ENCODE assay signal across 7 cellular contexts in the genomic region with DNA sequence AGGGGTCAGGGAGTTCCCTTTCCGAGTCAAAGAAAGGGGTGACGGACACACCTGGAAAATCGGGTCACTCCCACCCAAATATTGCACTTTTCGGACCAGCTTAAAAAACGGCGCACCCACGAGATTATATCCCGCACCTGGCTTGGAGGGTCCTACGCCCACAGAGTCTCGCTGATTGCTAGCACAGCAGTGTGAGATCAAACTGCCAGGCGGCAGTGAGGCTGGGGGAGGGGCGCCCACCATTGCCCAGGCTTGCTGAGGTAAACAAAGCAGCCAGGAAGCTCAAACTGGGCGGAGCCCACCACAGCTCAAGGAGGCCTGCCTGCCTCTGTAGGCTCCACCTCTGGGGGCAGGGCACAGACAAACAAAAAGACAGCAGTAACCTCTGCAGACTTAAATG.
A peak's percentile ranks its signal among the peaks of the same experiment; 100 is the strongest.
DNase-seq lines count a peak whose midpoint lies in the region; ATAC-seq and TF ChIP-seq lines count a peak whose summit lies in the region.
"Not testable (repeated sequence)": the region's sequence is repeated elsewhere in the genome, so short reads cannot be mapped to it uniquely, and the experiment has no call there.

No MANE protein-coding gene starts in this region.

- H3K4me1 ChIP-seq in CD8-positive, alpha-beta T cell (ENCODE audit: insufficient read depth, low read length); H9 (ENCODE audit: insufficient read depth, low read length); naive thymus-derived CD4-positive, alpha-beta T cell (ENCODE audit: control insufficient read depth in 2 of 2, insufficient read depth in 2 of 2, low read length in 2 of 2): not testable (repeated sequence)

- H2BK20ac ChIP-seq in H9 (ENCODE audit: low read depth, low read length, poor library complexity, severe bottlenecking) = not testable (repeated sequence)

- H3K36me3 ChIP-seq in CD8-positive, alpha-beta T cell (ENCODE audit: insufficient read depth, low read length); naive thymus-derived CD4-positive, alpha-beta T cell (ENCODE audit: control insufficient read depth in 2 of 3, insufficient read depth in 3 of 3, low read length in 3 of 3): not testable (repeated sequence)

- not testable (repeated sequence) for H3K18ac ChIP-seq in H9 (ENCODE audit: insufficient read length, low read depth, low read length)

- not testable (repeated sequence) for H3K14ac ChIP-seq in H9 (ENCODE audit: insufficient read depth, low read length)

- H3K36me3 Mint-ChIP-seq in CD8-positive, alpha-beta T cell; H9 (ENCODE audit: insufficient read depth in 1 of 3, low read depth in 3 of 3); activated CD4-positive, alpha-beta T cell treated with anti-CD3 and anti-CD28 coated beads, Interleukin-2, amount 10 ng/mL, durations not matched to agents 24 days and 14 days (ENCODE audit: low read depth); activated CD8-positive, alpha-beta T cell treated with anti-CD3 and anti-CD28 coated beads, Interleukin-2, amount 10 ng/mL, durations not matched to agents 7 days and 5 days (ENCODE audit: low read depth); activated naive CD4-positive, alpha-beta T cell treated with anti-CD3 and anti-CD28 coated beads, Interleukin-2, amount 10 ng/mL, durations not matched to agents 7 days and 5 days; naive thymus-derived CD4-positive, alpha-beta T cell: not testable (repeated sequence)

- H3K56ac ChIP-seq in H9 (ENCODE audit: insufficient read length, low read depth, low read length) = not testable (repeated sequence)

- H3K79me2 ChIP-seq in H9 (ENCODE audit: insufficient read depth, low read length) = not testable (repeated sequence)

- not testable (repeated sequence) for H3K27ac ChIP-seq in CD8-positive, alpha-beta T cell (ENCODE audit: low read depth, low read length); H9 (ENCODE audit: insufficient read length, low read depth, low read length); naive thymus-derived CD4-positive, alpha-beta T cell (ENCODE audit: low read depth, low read length)

- not testable (repeated sequence) for H2BK120ac ChIP-seq in H9 (ENCODE audit: low read depth, low read length, poor library complexity, severe bottlenecking)

- POLR2A ChIA-PET in CD8-positive, alpha-beta T cell (lab: Charles Lee) = interaction anchor here (0.6 kb wide), 1 partner anchor 853 kb away, joined by 4 read pairs; no protein-coding TSS in a partner anchor
- POLR2A ChIA-PET in activated CD8-positive, alpha-beta T cell treated with anti-CD3 and anti-CD28 coated beads, Interleukin-2, amount 10 ng/mL, durations not matched to agents 7 days and 5 days (lab: Charles Lee) = not testable (repeated sequence)
- POLR2A ChIA-PET in naive thymus-derived CD4-positive, alpha-beta T cell (lab: Charles Lee) = interaction anchor here (0.6 kb wide), 2 partner anchors 8 to 138 kb away, joined by 6 read pairs; no protein-coding TSS in a partner anchor

- not testable (repeated sequence) for H3K27ac Mint-ChIP-seq in CD8-positive, alpha-beta T cell; activated CD4-positive, alpha-beta T cell treated with anti-CD3 and anti-CD28 coated beads, Interleukin-2, amount 10 ng/mL, durations not matched to agents 24 days and 14 days; activated CD8-positive, alpha-beta T cell treated with anti-CD3 and anti-CD28 coated beads, Interleukin-2, amount 10 ng/mL, durations not matched to agents 7 days and 5 days; activated naive CD4-positive, alpha-beta T cell treated with anti-CD3 and anti-CD28 coated beads, Interleukin-2, amount 10 ng/mL, durations not matched to agents 7 days and 5 days
- H3K27ac Mint-ChIP-seq in H9 = peak overlapping the region in 1 of 3 experiments; percentile 40; a peak in 1 of 7 replicates
- H3K27ac Mint-ChIP-seq in naive thymus-derived CD4-positive, alpha-beta T cell = peak overlapping the region in 3 of 9 donors; percentile 42 to 88 (median 53)

- not testable (repeated sequence) for H3K4me2 ChIP-seq in H9 (ENCODE audit: insufficient read depth, insufficient read length, low read length)

- H3K9ac ChIP-seq in H9 (ENCODE audit: extremely low read depth, insufficient read length, low read length) = not testable (repeated sequence)

- not testable (repeated sequence) for H3K9me3 ChIP-seq in CD8-positive, alpha-beta T cell (ENCODE audit: low read length); H9 (ENCODE audit: control insufficient read depth, low read depth, low read length); naive thymus-derived CD4-positive, alpha-beta T cell (ENCODE audit: control insufficient read depth in 2 of 3, low read length in 3 of 3)

- not testable (repeated sequence) for ATAC-seq in CD8-positive, alpha-beta T cell; activated CD8-positive, alpha-beta T cell treated with anti-CD3 and anti-CD28 coated beads, Interleukin-2, amount 10 ng/mL, durations not matched to agents 7 days and 5 days; naive thymus-derived CD4-positive, alpha-beta T cell

- peaks cover 11% of the 10 kb centered on the region for H3K4me1 Mint-ChIP-seq in CD8-positive, alpha-beta T cell (ENCODE audit: low read depth)
- not testable (repeated sequence) for H3K4me1 Mint-ChIP-seq in H9; activated CD4-positive, alpha-beta T cell treated with anti-CD3 and anti-CD28 coated beads, Interleukin-2, amount 10 ng/mL, durations not matched to agents 24 days and 14 days; activated CD8-positive, alpha-beta T cell treated with anti-CD3 and anti-CD28 coated beads, Interleukin-2, amount 10 ng/mL, durations not matched to agents 7 days and 5 days (ENCODE audit: low read depth); activated naive CD4-positive, alpha-beta T cell treated with anti-CD3 and anti-CD28 coated beads, Interleukin-2, amount 10 ng/mL, durations not matched to agents 7 days and 5 days
- H3K4me1 Mint-ChIP-seq in naive thymus-derived CD4-positive, alpha-beta T cell = peaks cover 0 to 17% (median 10%) of the 10 kb centered on the region in 7 donors

- H2AFZ ChIP-seq in H9 (ENCODE audit: low read length) = not testable (repeated sequence)

- H3K23ac ChIP-seq in H9 (ENCODE audit: insufficient read length, low read depth, low read length) = not testable (repeated sequence)

- H2AK5ac ChIP-seq in H9 (ENCODE audit: insufficient read length, low read length) = not testable (repeated sequence)

- H3T11ph ChIP-seq in H9 (ENCODE audit: low read length) = not testable (repeated sequence)

- H3K23me2 ChIP-seq in H9 (ENCODE audit: insufficient read length, low read depth, low read length, poor library complexity, severe bottlenecking) = not testable (repeated sequence)

- H3K4me3 ChIP-seq in CD8-positive, alpha-beta T cell (ENCODE audit: low read depth, low read length); naive thymus-derived CD4-positive, alpha-beta T cell (ENCODE audit: low read length): not testable (repeated sequence)

- DNase-seq in CD8-positive, alpha-beta T cell = peak; percentile 5 to 76 (median 13)
- peak; percentile 54 for DNase-seq in H9
- peak; percentile 2 for DNase-seq in T follicular helper cell (ENCODE audit: low read depth)
- peak; percentile 55 for DNase-seq in activated CD4-positive, alpha-beta T cell treated with anti-CD3 and anti-CD28 coated beads, Interleukin-2, amount 10 ng/mL, durations not matched to agents 24 days and 14 days
- DNase-seq in activated CD8-positive, alpha-beta T cell treated with anti-CD3 and anti-CD28 coated beads, Interleukin-2, amount 10 ng/mL, durations not matched to agents 7 days and 5 days = peak; percentile 33
- peak; percentile 59 for DNase-seq in activated naive CD4-positive, alpha-beta T cell treated with anti-CD3 and anti-CD28 coated beads, Interleukin-2, amount 10 ng/mL, durations not matched to agents 7 days and 5 days
- DNase-seq in naive thymus-derived CD4-positive, alpha-beta T cell = peak in 7 of 9 donors; percentile 26 to 65 (median 47)

- H3K4me3 Mint-ChIP-seq in CD8-positive, alpha-beta T cell; H9; activated CD4-positive, alpha-beta T cell treated with anti-CD3 and anti-CD28 coated beads, Interleukin-2, amount 10 ng/mL, durations not matched to agents 24 days and 14 days; activated CD8-positive, alpha-beta T cell treated with anti-CD3 and anti-CD28 coated beads, Interleukin-2, amount 10 ng/mL, durations not matched to agents 7 days and 5 days; activated naive CD4-positive, alpha-beta T cell treated with anti-CD3 and anti-CD28 coated beads, Interleukin-2, amount 10 ng/mL, durations not matched to agents 7 days and 5 days: not testable (repeated sequence)
- peak overlapping the region in 5 of 10 donors; percentile 13 to 71 (median 45) for H3K4me3 Mint-ChIP-seq in naive thymus-derived CD4-positive, alpha-beta T cell

- not testable (repeated sequence) for H3K27me3 Mint-ChIP-seq in CD8-positive, alpha-beta T cell (ENCODE audit: low read depth); H9 (ENCODE audit: low read depth); activated CD4-positive, alpha-beta T cell treated with anti-CD3 and anti-CD28 coated beads, Interleukin-2, amount 10 ng/mL, durations not matched to agents 24 days and 14 days; activated CD8-positive, alpha-beta T cell treated with anti-CD3 and anti-CD28 coated beads, Interleukin-2, amount 10 ng/mL, durations not matched to agents 7 days and 5 days (ENCODE audit: low read depth); activated naive CD4-positive, alpha-beta T cell treated with anti-CD3 and anti-CD28 coated beads, Interleukin-2, amount 10 ng/mL, durations not matched to agents 7 days and 5 days; naive thymus-derived CD4-positive, alpha-beta T cell

- not testable (repeated sequence) for H3K79me1 ChIP-seq in H9 (ENCODE audit: insufficient read depth, low read depth, low read length, poor library complexity, severe bottlenecking)

- not testable (repeated sequence) for H2BK5ac ChIP-seq in H9 (ENCODE audit: insufficient read length, low read length)

- intact Hi-C loops in CD8-positive, alpha-beta T cell (cut with DNase I, micrococcal nuclease); activated CD4-positive, alpha-beta T cell treated with anti-CD3 and anti-CD28 coated beads, Interleukin-2, amount 10 ng/mL, durations not matched to agents 24 days and 14 days (cut with micrococcal nuclease); naive thymus-derived CD4-positive, alpha-beta T cell (cut with micrococcal nuclease): not testable (repeated sequence)

- H4K20me1 ChIP-seq in H9 (ENCODE audit: control insufficient read depth, insufficient read depth, insufficient read length) = not testable (repeated sequence)

- CTCF ChIA-PET in CD8-positive, alpha-beta T cell (lab: Charles Lee); activated CD8-positive, alpha-beta T cell treated with anti-CD3 and anti-CD28 coated beads, Interleukin-2, amount 10 ng/mL, durations not matched to agents 7 days and 5 days (lab: Charles Lee); activated naive CD4-positive, alpha-beta T cell treated with anti-CD3 and anti-CD28 coated beads, Interleukin-2, amount 10 ng/mL, durations not matched to agents 7 days and 5 days (lab: Charles Lee); naive thymus-derived CD4-positive, alpha-beta T cell (lab: Charles Lee): not testable (repeated sequence)

- TF ChIP-seq CTCF in CD8-positive, alpha-beta T cell (IDR thresholded peaks at IDR 0.05); H9 (conservative IDR thresholded peaks at IDR 0.05): not testable (repeated sequence)

- not testable (repeated sequence) for H2BK15ac ChIP-seq in H9 (ENCODE audit: low read depth, low read length)

- H4K5ac ChIP-seq in H9 (ENCODE audit: insufficient read length, low read depth, low read length) = not testable (repeated sequence)

- H3K9me3 Mint-ChIP-seq in CD8-positive, alpha-beta T cell; H9; activated CD4-positive, alpha-beta T cell treated with anti-CD3 and anti-CD28 coated beads, Interleukin-2, amount 10 ng/mL, durations not matched to agents 24 days and 14 days; activated CD8-positive, alpha-beta T cell treated with anti-CD3 and anti-CD28 coated beads, Interleukin-2, amount 10 ng/mL, durations not matched to agents 7 days and 5 days (ENCODE audit: insufficient read depth); activated naive CD4-positive, alpha-beta T cell treated with anti-CD3 and anti-CD28 coated beads, Interleukin-2, amount 10 ng/mL, durations not matched to agents 7 days and 5 days: not testable (repeated sequence)
- H3K9me3 Mint-ChIP-seq in naive thymus-derived CD4-positive, alpha-beta T cell = peaks cover 3 to 11% (median 5%) of the 10 kb centered on the region in 11 donors

- WGBS in H9 (ENCODE audit: extremely low coverage, insufficient read length, low lambda C conversion rate) = no CpG with 5 or more reads among the region's 13 CpGs

- H4K91ac ChIP-seq in H9 (ENCODE audit: insufficient read length, low read depth, low read length) = not testable (repeated sequence)

- H4K8ac ChIP-seq in H9 (replicated peaks; ENCODE audit: insufficient read length, low read depth, low read length) = not testable (repeated sequence)

- H3K27me3 ChIP-seq in CD8-positive, alpha-beta T cell (ENCODE audit: insufficient read depth, low read length); H9 (ENCODE audit: insufficient read depth, low read length); naive thymus-derived CD4-positive, alpha-beta T cell (ENCODE audit: control insufficient read depth in 2 of 2, insufficient read depth in 2 of 2, low read length in 2 of 2): not testable (repeated sequence)

- H3K4ac ChIP-seq in H9 (ENCODE audit: low read depth, low read length) = not testable (repeated sequence)

- H2BK12ac ChIP-seq in H9 (ENCODE audit: insufficient read length, low read depth, low read length) = not testable (repeated sequence)

Comparison
In these comparisons a context has a peak if more than half of its experiments do, and no peak if none do; other contexts are left out.
1. DNase-seq: peak in every context shown above with its lines; median percentile 59 in activated naive CD4-positive, alpha-beta T cell treated with anti-CD3 and anti-CD28 coated beads, Interleukin-2, amount 10 ng/mL, durations not matched to agents 7 days and 5 days; 55 in activated CD4-positive, alpha-beta T cell treated with anti-CD3 and anti-CD28 coated beads, Interleukin-2, amount 10 ng/mL, durations not matched to agents 24 days and 14 days; 54 in H9; 47 in naive thymus-derived CD4-positive, alpha-beta T cell; 33 in activated CD8-positive, alpha-beta T cell treated with anti-CD3 and anti-CD28 coated beads, Interleukin-2, amount 10 ng/mL, durations not matched to agents 7 days and 5 days; 13 in CD8-positive, alpha-beta T cell; 2 in T follicular helper cell.